Comparison of ENCODE assay signal across 1 cellular context in genomic region chr9:37464426-37465248, GRCh38.
TF ChIP-seq lines count a peak whose summit lies in the region.

No MANE protein-coding gene starts in this region.

TF ChIP-seq in H1, 55 proteins besides CTCF, POLR2A, EP300 and RAD21:
- TF ChIP-seq USF2 (IDR thresholded peaks at IDR 0.05; ENCODE audit: low read length), result peak; percentile 57
- no peak for TF ChIP-seq TEAD4 (IDR thresholded peaks at IDR 0.05; ENCODE audit: low read depth, low read length)
- TF ChIP-seq YY1 (IDR thresholded peaks at IDR 0.05; ENCODE audit: low read depth, low read length), result no peak
- TF ChIP-seq KDM4A (IDR thresholded peaks at IDR 0.05; ENCODE audit: low read depth, low read length, severe bottlenecking), result peak; percentile 68
- no peak for TF ChIP-seq JUN (IDR thresholded peaks at IDR 0.05; ENCODE audit: low read depth, low read length)
- no peak for TF ChIP-seq HDAC6 (IDR thresholded peaks at IDR 0.05; ENCODE audit: low read depth, low read length)
- TF ChIP-seq TAF7 (optimal IDR thresholded peaks at IDR 0.05; ENCODE audit: borderline replicate concordance, low read depth, low read length), result peak; percentile 30
- TF ChIP-seq RBBP5 (IDR thresholded peaks at IDR 0.05; ENCODE audit: borderline replicate concordance, low read depth, low read length), result peak; percentile 63; the same call in 1 of the 2 replicates
- TF ChIP-seq SIN3A (conservative IDR thresholded peaks at IDR 0.05 in 1 of 2, IDR thresholded peaks at IDR 0.05 in 1 of 2; ENCODE audit: low read depth in 1 of 2, low read length in 2 of 2), result peak; percentile 27 to 70; a peak in 1 of 4 replicates
- TF ChIP-seq TBP (IDR thresholded peaks at IDR 0.05; ENCODE audit: low read depth, low read length), result peak; percentile 41
- TF ChIP-seq PHF8 (conservative IDR thresholded peaks at IDR 0.05; ENCODE audit: low read depth, low read length), result peak; percentile 67
- TF ChIP-seq ASH2L (IDR thresholded peaks at IDR 0.05; ENCODE audit: low read length), result peak; percentile 77
- no peak; the same call in 1 of the 2 replicates for TF ChIP-seq CREB1 (IDR thresholded peaks at IDR 0.05)
- no peak for TF ChIP-seq BRCA1 (IDR thresholded peaks at IDR 0.05; ENCODE audit: low read depth, low read length)
- TF ChIP-seq TAF1 (IDR thresholded peaks at IDR 0.05; ENCODE audit: low read depth, low read length), result peak; percentile 76
- no peak for TF ChIP-seq CHD7 (IDR thresholded peaks at IDR 0.05; ENCODE audit: insufficient replicate concordance, low read length)
- peak; percentile 86 for TF ChIP-seq POLR2AphosphoS5 (IDR thresholded peaks at IDR 0.05; ENCODE audit: low read depth, low read length)
- TF ChIP-seq E2F6 (IDR thresholded peaks at IDR 0.05), result peak; percentile 29; the same call in 1 of the 2 replicates
- TF ChIP-seq SP4 (IDR thresholded peaks at IDR 0.05; ENCODE audit: low read length), result no peak
- peak; percentile 33; the same call in 1 of the 2 replicates for TF ChIP-seq NRF1 (IDR thresholded peaks at IDR 0.05; ENCODE audit: low read depth, low read length)
- TF ChIP-seq GTF2F1 (IDR thresholded peaks at IDR 0.05; ENCODE audit: borderline replicate concordance, low read depth, low read length), result no peak
- TF ChIP-seq KDM5A (IDR thresholded peaks at IDR 0.05; ENCODE audit: low read length), result peak; percentile 13; the same call in 1 of the 2 replicates
- TF ChIP-seq MAX (IDR thresholded peaks at IDR 0.05), result peak; percentile 66; the same call in 1 of the 2 replicates
- peak in 1 of 2 experiments; percentile 93; a peak in 1 of 4 replicates for TF ChIP-seq HDAC2 (IDR thresholded peaks at IDR 0.05; ENCODE audit: borderline replicate concordance in 1 of 2, low read depth in 2 of 2, low read length in 2 of 2)
TF ChIP-seq in H1: peak in this region for 15.
